In the genomic region with DNA sequence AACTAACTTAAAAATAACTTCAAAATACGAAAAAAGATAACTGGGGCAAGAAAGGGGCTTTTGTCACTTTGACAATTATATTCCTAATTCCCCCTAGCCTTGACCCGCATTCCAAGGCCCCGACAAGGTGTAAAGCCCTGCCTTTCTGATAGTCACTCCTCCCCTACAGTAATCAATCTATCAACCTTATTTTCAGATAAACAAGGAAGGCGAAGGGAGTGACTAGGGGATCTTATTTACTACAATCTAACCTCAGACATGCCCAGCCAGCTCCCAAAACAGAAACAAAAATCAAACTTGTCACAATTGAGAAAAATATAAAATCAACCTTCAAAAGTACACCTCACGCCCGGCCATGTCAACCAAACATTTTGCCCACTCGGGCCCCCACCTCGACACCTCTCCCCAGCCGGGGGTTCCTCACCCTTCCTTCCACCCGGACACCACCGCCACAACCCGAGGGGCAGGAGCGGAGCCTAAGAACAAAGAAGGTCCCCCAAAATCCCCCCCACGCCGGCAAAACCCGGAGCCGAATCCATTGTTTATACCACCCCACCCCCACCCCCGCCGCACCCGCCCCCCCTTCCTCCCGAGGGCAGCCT, we compare ENCODE assay signal across 8 cellular contexts. TPM values are rescaled to one million over a fixed set of nuclear protein-coding genes. Genes with fewer than 3 reads are reported as not detected.
DNase-seq lines count a peak whose midpoint lies in the region; ATAC-seq and TF ChIP-seq lines count a peak whose summit lies in the region.

No MANE protein-coding gene starts in this region.

- H3K27me3 ChIP-seq in DND-41 (ENCODE audit: insufficient read depth, low read length, poor library complexity) (no peaks in the 10 kb centered on the region), SJCRH30 (no peaks in the 10 kb centered on the region)

- no peaks in the 10 kb centered on the region for H4K20me1 ChIP-seq in DND-41 (ENCODE audit: insufficient read depth, low read length)

- H2AFZ ChIP-seq in DND-41 (ENCODE audit: low read depth, low read length) = peak overlapping the region; percentile 90

- no peak for TF ChIP-seq CTCF in DND-41 (IDR thresholded peaks at IDR 0.05; ENCODE audit: borderline replicate concordance, extremely low read depth, low read length, poor library complexity, severe bottlenecking)
- no peak for TF ChIP-seq CTCF in epithelial cell of proximal tubule (conservative IDR thresholded peaks at IDR 0.05; ENCODE audit: low read depth, low read length)
- no peak for TF ChIP-seq CTCF in omental fat pad (IDR thresholded peaks at IDR 0.05)

- H3K4me2 ChIP-seq in DND-41 (ENCODE audit: insufficient read depth, low read length) = peak overlapping the region; percentile 84

- H3K36me3 ChIP-seq in DND-41 (ENCODE audit: insufficient read depth, low read length) (peaks cover 25% of the 10 kb centered on the region), SJCRH30 (no peaks in the 10 kb centered on the region)

- H3K9ac ChIP-seq in DND-41 (ENCODE audit: low read depth, low read length) = peak overlapping the region; percentile 65

- H3K27ac ChIP-seq in DND-41 (ENCODE audit: low read length) (peak overlapping the region; percentile 74), SJCRH30 (no peak overlapping the region)

- DNase-seq in DND-41 = no peak
- DNase-seq in SJCRH30 = no peak
- DNase-seq in epithelial cell of proximal tubule (ENCODE audit: low read depth) = no peak
- no peak for DNase-seq in omental fat pad (ENCODE audit: low spot score)
- no peak for DNase-seq in effector CD8-positive, alpha-beta T cell (lab: John Stamatoyannopoulos, UW)
- no peak for DNase-seq in effector CD4-positive, alpha-beta T cell
- no peak for DNase-seq in superior temporal gyrus (ENCODE audit: extremely low spot score)

- H3K9me3 ChIP-seq in DND-41 (ENCODE audit: insufficient read depth, low read length, severe bottlenecking) = no peaks in the 10 kb centered on the region
- no peaks in the 10 kb centered on the region for H3K9me3 ChIP-seq in SJCRH30 (replicated peaks)

- peaks cover 47% of the 10 kb centered on the region for H3K4me1 ChIP-seq in DND-41 (ENCODE audit: insufficient read depth, low read length)
- H3K4me1 ChIP-seq in SJCRH30 = no peaks in the 10 kb centered on the region

- no peak for ATAC-seq in DND-41 (ENCODE audit: insufficient read depth, low read depth)
- ATAC-seq in omental fat pad (ENCODE audit: low FRiP score) = peak; percentile 5
- ATAC-seq in GM18858 (IDR thresholded peaks at IDR 0.05; ENCODE audit: unreplicated experiment) = no peak

- H3K4me3 ChIP-seq in DND-41 (ENCODE audit: low read depth in 1 of 2, low read length in 2 of 2) (peak overlapping the region; percentile 92), SJCRH30 (peak overlapping the region; percentile 74), epithelial cell of proximal tubule (ENCODE audit: low read depth, low read length) (peak overlapping the region; percentile 89)

- peaks cover 46% of the 10 kb centered on the region for H3K79me2 ChIP-seq in DND-41 (ENCODE audit: insufficient read depth, low read length)

RNA-seq across cellular contexts. Expression of a gene that starts 0.6 kb away (rescaled TPM):
- total RNA-seq in SJCRH30 (2014; rRNA removed; shearing (Covaris generic)) = 6.2 and 7.8 TPM in 2 replicates
- total RNA-seq in epithelial cell of proximal tubule (8.5 and 10.1 TPM in 2 replicates), omental fat pad (10 to 100 TPM; 16.5 to 24.1 (median 16.6) TPM)

RNA-seq across cellular contexts. Expression of a gene that starts 32.0 kb away (rescaled TPM):
- total RNA-seq in SJCRH30 (2014; rRNA removed; shearing (Covaris generic)) = 52.4 and 59.0 TPM in 2 replicates
- 29.2 and 47.3 TPM in 2 replicates for total RNA-seq in epithelial cell of proximal tubule
- 10 to 100 TPM; 46.6 to 99.9 (median 65.6) TPM for total RNA-seq in omental fat pad
